In the genomic region with DNA sequence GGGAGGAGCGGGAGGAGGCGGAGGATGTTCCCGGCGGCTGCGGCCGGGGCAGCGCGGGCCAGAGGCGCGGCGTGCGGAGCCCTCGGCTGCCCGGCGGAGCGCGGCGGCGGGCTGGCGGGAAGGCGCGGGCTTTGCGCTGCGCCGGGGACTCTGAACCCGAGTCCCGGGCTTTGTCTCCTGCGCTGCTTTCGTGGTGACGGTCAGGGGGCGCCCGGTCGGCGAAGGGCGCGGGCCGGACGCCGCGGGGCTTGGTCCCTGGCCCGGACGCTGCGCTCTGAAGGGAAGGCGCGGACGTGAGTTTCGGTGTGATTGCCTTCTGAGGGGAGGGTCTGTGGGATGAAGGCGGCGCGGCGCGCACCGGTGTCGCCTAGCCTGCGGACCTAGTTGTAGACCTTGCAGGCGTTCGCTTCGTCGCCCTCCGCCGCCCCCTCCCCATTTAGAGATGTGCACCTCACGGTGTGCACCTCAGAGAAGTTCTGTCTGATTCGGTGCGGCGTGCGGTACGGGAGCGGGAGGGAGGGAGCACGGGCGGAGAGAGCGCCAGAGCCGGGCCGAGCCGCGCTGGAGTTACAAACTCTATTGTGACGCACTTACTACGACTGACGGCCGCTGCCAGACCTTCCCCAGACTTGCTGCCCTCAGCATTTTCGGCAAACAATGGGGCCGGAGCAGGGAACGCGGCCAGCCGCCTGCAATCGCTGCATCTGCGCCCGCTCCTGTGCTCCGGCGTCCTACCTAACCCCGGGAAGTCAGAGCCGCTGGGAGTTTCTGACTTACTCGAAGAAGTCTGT, we compare ENCODE assay signal across 8 cellular contexts. TPM values are rescaled to one million over a fixed set of nuclear protein-coding genes. Genes with fewer than 3 reads are reported as not detected.
DNase-seq lines count a peak whose midpoint lies in the region; ATAC-seq, FAIRE-seq and TF ChIP-seq lines count a peak whose summit lies in the region.

No MANE protein-coding gene starts in this region.

- H4K20me1 ChIP-seq in KMS-11 (ENCODE audit: insufficient read depth) = no peaks in the 10 kb centered on the region

- intact Hi-C loops in breast epithelium (cut with DNase I; ENCODE audit: low total_unique reads) = no loop called here

- FAIRE-seq in GM12891 (lab: Jason Lieb, UNC) = peak; percentile 5

- H3K27ac ChIP-seq in KMS-11 (peak overlapping the region; percentile 65), breast epithelium (peak overlapping the region; percentile 95 to 96), iPS-18a (ENCODE audit: low read length) (peak overlapping the region; percentile 73)

- no peak overlapping the region for H2AFZ ChIP-seq in KMS-11 (ENCODE audit: low read depth)

- H3K4me2 ChIP-seq in KMS-11 = peak overlapping the region; percentile 36; the same call in 1 of the 2 replicates

- TF ChIP-seq POLR2A in GM12891 (IDR thresholded peaks at IDR 0.05; ENCODE audit: low read depth, low read length) = no peak
- peak; percentile 33 for TF ChIP-seq POLR2A in breast epithelium (IDR thresholded peaks at IDR 0.05)

- no peaks in the 10 kb centered on the region for H3K36me3 ChIP-seq in KMS-11 (ENCODE audit: insufficient read depth)
- H3K36me3 ChIP-seq in breast epithelium = no peaks in the 10 kb centered on the region
- H3K36me3 ChIP-seq in iPS-18a (ENCODE audit: control insufficient read depth, low read depth, low read length) = peaks cover 34% of the 10 kb centered on the region

- H3K9ac ChIP-seq in KMS-11 (peak overlapping the region; percentile 66; the same call in 1 of the 2 replicates), iPS-18a (ENCODE audit: low read length) (peak overlapping the region; percentile 88)

- no peaks in the 10 kb centered on the region for H3K27me3 ChIP-seq in KMS-11 (ENCODE audit: insufficient read depth, low read depth)
- no peaks in the 10 kb centered on the region for H3K27me3 ChIP-seq in breast epithelium
- H3K27me3 ChIP-seq in iPS-18a (ENCODE audit: control insufficient read depth, insufficient read depth, low read length) = peaks cover 45% of the 10 kb centered on the region

- no peak for TF ChIP-seq CTCF in KMS-11 (conservative IDR thresholded peaks at IDR 0.05; ENCODE audit: low read depth, low read length)
- no peak for TF ChIP-seq CTCF in breast epithelium (IDR thresholded peaks at IDR 0.05)

- ATAC-seq in HG03108 (IDR thresholded peaks at IDR 0.05; ENCODE audit: unreplicated experiment) = no peak

- H3K9me3 ChIP-seq in breast epithelium = no peaks in the 10 kb centered on the region
- H3K9me3 ChIP-seq in iPS-18a (ENCODE audit: control insufficient read depth, low read depth, low read length) = no peaks in the 10 kb centered on the region

- peaks cover 41% of the 10 kb centered on the region; the same call in 1 of the 2 replicates for H3K79me2 ChIP-seq in KMS-11 (ENCODE audit: insufficient read depth, low read depth)

- no peak for DNase-seq in GM12891 (ENCODE audit: insufficient read length, low spot score)
- peak; percentile 87 for DNase-seq in SW480 (ENCODE audit: low spot score)
- peak; percentile 79 to 90 for DNase-seq in breast epithelium (ENCODE audit: low spot score in 2 of 2)
- DNase-seq in renal cortical epithelial cell (ENCODE audit: low read depth) = peak; percentile 57
- DNase-seq in NCI-H1048 (lab: John Stamatoyannopoulos, UW) = no peak

- H3K4me3 ChIP-seq in KMS-11 (IDR thresholded peaks at IDR 0.05; ENCODE audit: insufficient read depth, low read depth, low read length) = peak overlapping the region; percentile 30
- H3K4me3 ChIP-seq in breast epithelium = peak overlapping the region; percentile 82 to 90 (median 90)
- peak overlapping the region; percentile 93 for H3K4me3 ChIP-seq in iPS-18a (ENCODE audit: low read length)

- peaks cover 7% of the 10 kb centered on the region for H3K4me1 ChIP-seq in KMS-11 (ENCODE audit: low read depth, poor library complexity, severe bottlenecking)
- peaks cover 0 to 3% of the 10 kb centered on the region in 2 donors for H3K4me1 ChIP-seq in breast epithelium
- H3K4me1 ChIP-seq in iPS-18a (ENCODE audit: control insufficient read depth, low read depth, low read length) = peaks cover 20% of the 10 kb centered on the region

TF ChIP-seq in GM12891, 5 proteins besides CTCF, POLR2A, EP300 and RAD21:
- TF ChIP-seq PAX5 (IDR thresholded peaks at IDR 0.05; ENCODE audit: insufficient read depth, low read length, severe bottlenecking) = no peak
- TF ChIP-seq POLR2AphosphoS5 (IDR thresholded peaks at IDR 0.05; ENCODE audit: low read depth, low read length) = no peak
- TF ChIP-seq TAF1 (IDR thresholded peaks at IDR 0.05; ENCODE audit: low read depth, low read length) = no peak
- TF ChIP-seq POU2F2 (IDR thresholded peaks at IDR 0.05; ENCODE audit: low read depth, low read length) = no peak
- TF ChIP-seq SPI1 (IDR thresholded peaks at IDR 0.05; ENCODE audit: low read depth, low read length) = no peak

RNA-seq across cellular contexts. Expression of gene BCL2L11, which starts 2.1 kb away (rescaled TPM):
- 0.98 TPM for polyA plus RNA-seq in GM12891 (2012; ENCODE audit: low read depth, missing spikeins)
- total RNA-seq in breast epithelium = 10 to 100 TPM; 42.6 to 67.3 (median 46.1) TPM
- 3.8 and 29.1 TPM in 2 replicates for total RNA-seq in renal cortical epithelial cell

Comparison
In these comparisons a context has a peak if more than half of its experiments do, and no peak if none do; other contexts are left out.
1. DNase-seq: peak in SW480 (single experiment), breast epithelium (2 of 2) and renal cortical epithelial cell (single experiment); none in GM12891 (single experiment) and NCI-H1048 (single experiment).
2. H3K4me3 ChIP-seq: peak in every context shown above with its lines; median percentile 93 in iPS-18a; 90 in breast epithelium; 30 in KMS-11.
3. Peak in every context shown above with its lines, with median percentiles within 50 percentile points of each other: H3K27ac ChIP-seq.